Comparison of ENCODE assay signal across 28 cellular contexts in the genomic region with DNA sequence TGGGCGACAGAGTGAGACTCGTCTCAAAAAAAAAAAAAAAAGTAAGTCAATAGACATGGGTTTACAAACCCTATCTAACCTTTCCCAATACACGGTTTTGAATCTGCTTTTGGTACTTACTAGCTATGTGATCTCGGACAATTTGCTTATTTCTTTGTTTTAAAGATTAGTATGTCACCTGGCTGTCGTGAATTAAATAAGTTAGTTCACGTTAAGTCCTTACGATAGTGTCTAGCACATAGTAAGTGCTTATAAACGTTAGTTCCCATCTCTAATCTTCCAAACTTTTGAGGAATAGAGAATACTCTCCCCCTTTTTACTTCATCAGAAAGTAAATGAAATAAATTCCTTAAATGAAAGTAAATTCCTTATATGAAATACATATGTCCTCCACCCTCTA.
"Had no signal": no experiment of that assay in that cellular context is flagged by ENCODE, and none has a peak within 500 bp of the region (broad histone marks: within the 10 kb centered on the region; RNA-seq: fewer than 3 reads in every experiment).

No MANE protein-coding gene starts in this region.

- H3K4me1 ChIP-seq: colonic mucosa, esophagus squamous epithelium, left lung had no signal

- H3K27ac Mint-ChIP-seq: dendritic cell treated with granulocyte-macrophage colony-stimulating factor and Interleukin-4, amounts not matched to agents 40 ng/mL and 50 ng/mL, for 4 days; effector memory CD8-positive, alpha-beta T cell; endodermal cell; mesothelial cell of epicardium; naive B cell had no signal

- H3K27ac ChIP-seq: colonic mucosa, epithelial cell of prostate, esophagus squamous epithelium, gastrocnemius medialis, heart right ventricle, left lung, lower lobe of right lung had no signal

- H3K9me3 Mint-ChIP-seq: dendritic cell treated with granulocyte-macrophage colony-stimulating factor and Interleukin-4, amounts not matched to agents 40 ng/mL and 50 ng/mL, for 4 days; effector memory CD8-positive, alpha-beta T cell; endodermal cell; mesothelial cell of epicardium; naive B cell had no signal

- ATAC-seq: effector memory CD8-positive, alpha-beta T cell; esophagus mucosa; gastrocnemius medialis; heart right ventricle; left cardiac atrium; left lung; left ventricle myocardium superior; lower lobe of right lung; mucosa of descending colon had no signal

- H3K27me3 Mint-ChIP-seq: dendritic cell treated with granulocyte-macrophage colony-stimulating factor and Interleukin-4, amounts not matched to agents 40 ng/mL and 50 ng/mL, for 4 days; effector memory CD8-positive, alpha-beta T cell; naive B cell had no signal

- DNase-seq: colonic mucosa; cortex of kidney; effector CD8-positive, alpha-beta T cell; effector memory CD8-positive, alpha-beta T cell; endodermal cell; erythroblast; esophagus squamous epithelium; foreskin fibroblast; foreskin melanocyte; gastrocnemius medialis; glutamatergic neuron; head of caudate nucleus; heart right ventricle; hippocampal formation; left cardiac atrium; left lung; left ventricle myocardium superior; lower lobe of right lung; mesenchymal stem cell; mucosa of descending colon; naive B cell had no signal

- H3K9me3 ChIP-seq: colonic mucosa, esophagus squamous epithelium, gastrocnemius medialis, heart right ventricle, left lung, lower lobe of right lung, mucosa of descending colon had no signal

- H3K4me3 ChIP-seq: colonic mucosa, esophagus squamous epithelium, gastrocnemius medialis, heart right ventricle, left lung, lower lobe of right lung, mucosa of descending colon had no signal

- H3K36me3 ChIP-seq: colonic mucosa, esophagus squamous epithelium, gastrocnemius medialis had no signal

- FAIRE-seq: endometrium, islet of Langerhans, keratinocyte had no signal

- H3K4me3 Mint-ChIP-seq: dendritic cell treated with granulocyte-macrophage colony-stimulating factor and Interleukin-4, amounts not matched to agents 40 ng/mL and 50 ng/mL, for 4 days; effector memory CD8-positive, alpha-beta T cell; endodermal cell; mesothelial cell of epicardium; naive B cell had no signal
